Comparison of ENCODE assay signal across 8 cellular contexts in the genomic region with DNA sequence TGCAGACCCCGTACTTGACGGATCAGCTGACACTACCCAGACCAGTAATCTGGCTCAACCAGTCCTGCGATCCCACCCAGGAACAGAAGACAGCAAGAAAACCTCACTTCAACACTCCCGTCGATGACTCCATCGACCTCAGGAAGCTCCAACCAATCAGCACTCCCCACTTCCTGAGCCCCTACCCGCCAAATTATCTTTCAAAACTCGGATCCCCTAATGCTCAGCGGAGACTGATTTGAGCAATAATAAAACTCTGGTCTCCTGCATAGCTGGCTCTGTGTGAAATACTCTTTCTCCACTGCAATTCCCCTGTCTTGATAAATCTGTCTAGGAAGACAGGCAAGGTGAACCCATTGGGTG. TPM values are rescaled to one million over a fixed set of nuclear protein-coding genes. Genes with fewer than 3 reads are reported as not detected.
A peak's percentile ranks its signal among the peaks of the same experiment; 100 is the strongest.
DNase-seq lines count a peak whose midpoint lies in the region; ATAC-seq and TF ChIP-seq lines count a peak whose summit lies in the region.

No MANE protein-coding gene starts in this region.

- ATAC-seq in GM21526 (IDR thresholded peaks at IDR 0.05; ENCODE audit: low FRiP score, unreplicated experiment) (no peak), GM18867 (IDR thresholded peaks at IDR 0.05; ENCODE audit: unreplicated experiment) (no peak), HG03439 (IDR thresholded peaks at IDR 0.05; ENCODE audit: unreplicated experiment) (no peak), HG03159 (IDR thresholded peaks at IDR 0.05; ENCODE audit: unreplicated experiment) (no peak)

- peaks cover 24% of the 10 kb centered on the region for H3K4me1 Mint-ChIP-seq in chondrocyte (ENCODE audit: low read depth)
- peaks cover 30% of the 10 kb centered on the region for H3K4me1 Mint-ChIP-seq in neural crest cell

- H3K36me3 Mint-ChIP-seq in chondrocyte (ENCODE audit: low read depth) (no peaks in the 10 kb centered on the region), neural crest cell (ENCODE audit: low read depth) (no peaks in the 10 kb centered on the region)

- TF ChIP-seq CTCF in chondrocyte (IDR thresholded peaks at IDR 0.05): no peak
- no peak for TF ChIP-seq CTCF in neural crest cell (conservative IDR thresholded peaks at IDR 0.05)

- H3K4me3 Mint-ChIP-seq in chondrocyte (ENCODE audit: unreplicated experiment) (peak overlapping the region; percentile 84), neural crest cell (peak overlapping the region; percentile 95)

- H3K27me3 Mint-ChIP-seq in chondrocyte (ENCODE audit: low read depth) (no peaks in the 10 kb centered on the region), neural crest cell (ENCODE audit: low read depth) (no peaks in the 10 kb centered on the region)

- H3K27ac Mint-ChIP-seq in chondrocyte (ENCODE audit: unreplicated experiment) (peak overlapping the region; percentile 90), neural crest cell (ENCODE audit: unreplicated experiment) (peak overlapping the region; percentile 76)

- DNase-seq in DMS79 treated with DMSO at 0.1 percent for 48 hours (lab: John Stamatoyannopoulos, UW) (peak; percentile 34), NOMO-1 (lab: John Stamatoyannopoulos, UW; ENCODE audit: unreplicated experiment in 2 of 2) (peak; percentile 26 to 42), chondrocyte (ENCODE audit: low spot score) (no peak), neural crest cell (ENCODE audit: low read depth, low spot score) (no peak)

- H3K9me3 Mint-ChIP-seq in chondrocyte (ENCODE audit: low read depth) (no peaks in the 10 kb centered on the region), neural crest cell (no peaks in the 10 kb centered on the region)

RNA-seq across cellular contexts. Expression of a gene that starts 1.2 kb away (rescaled TPM):
- total RNA-seq in chondrocyte (68.1 to 84.8 TPM (median 73.0 TPM) in 3 replicates), neural crest cell (283 and 292 TPM in 2 replicates)

RNA-seq across cellular contexts. Expression of a gene that starts 18.7 kb away (rescaled TPM):
- 18.6 to 21.5 TPM (median 21.1 TPM) in 3 replicates for total RNA-seq in chondrocyte
- total RNA-seq in neural crest cell: 5.2 and 8.3 TPM in 2 replicates

RNA-seq across cellular contexts. Expression of a gene that starts 40.3 kb away (rescaled TPM):
- total RNA-seq in chondrocyte (129 to 181 TPM (median 176 TPM) in 3 replicates), neural crest cell (73.6 and 85.1 TPM in 2 replicates)

RNA-seq across cellular contexts. Expression of a gene that starts 47.5 kb away (rescaled TPM):
- total RNA-seq in chondrocyte (1.6 to 4.0 TPM (median 2.4 TPM) in 3 replicates), neural crest cell (2.2 and 2.5 TPM in 2 replicates)

Comparison
In these comparisons a context has a peak if more than half of its experiments do, and no peak if none do; other contexts are left out.
1. DNase-seq: peak in DMS79 treated with DMSO at 0.1 percent for 48 hours (single experiment) and NOMO-1 (2 of 2); none in chondrocyte (single experiment) and neural crest cell (single experiment).